Comparison of ENCODE assay signal across 17 cellular contexts in the genomic region with DNA sequence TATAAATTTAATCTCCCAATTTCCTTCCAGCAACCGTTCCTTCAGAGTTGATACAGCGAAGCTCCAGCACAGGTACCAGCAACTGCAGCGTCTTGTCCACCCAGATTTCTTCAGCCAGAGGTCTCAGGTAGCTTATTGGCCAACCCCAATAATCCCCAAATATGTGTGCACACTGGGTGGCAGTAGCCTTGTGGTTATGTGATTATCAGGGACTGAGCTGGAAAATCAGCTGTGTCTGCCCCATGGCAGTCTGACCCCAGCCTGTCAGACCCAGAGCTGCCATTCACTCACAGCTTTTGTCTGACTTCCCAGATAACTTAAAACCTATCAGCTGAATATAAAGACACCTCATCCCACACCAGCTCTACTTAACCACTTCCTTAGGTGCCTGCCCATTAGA. TPM values are rescaled to one million over a fixed set of nuclear protein-coding genes. Genes with fewer than 3 reads are reported as not detected.
DNase-seq lines count a peak whose midpoint lies in the region; TF ChIP-seq lines count a peak whose summit lies in the region.
"Had no signal": no experiment of that assay in that cellular context is flagged by ENCODE, and none has a peak within 500 bp of the region (broad histone marks: within the 10 kb centered on the region; RNA-seq: fewer than 3 reads in every experiment).

No MANE protein-coding gene starts in this region.

- H2AFZ ChIP-seq in ACC112 (ENCODE audit: low read length, unreplicated experiment), result no peak overlapping the region
- H2AFZ ChIP-seq: parathyroid adenoma had no signal

- H3K4me1 Mint-ChIP-seq in Caco-2 (ENCODE audit: low read depth, unreplicated experiment) (peaks cover 14% of the 10 kb centered on the region), immature natural killer cell (peaks cover 47 to 60% of the 10 kb centered on the region in 2 donors)

- peaks cover 20% of the 10 kb centered on the region for H3K79me2 ChIP-seq in ACC112 (ENCODE audit: control insufficient read depth, insufficient read depth, low read length, unreplicated experiment)
- H3K79me2 ChIP-seq: parathyroid adenoma had no signal

- no TSS peak for BruUV-seq in Caco-2 (replicated peaks; lab: Mats Ljungman, UMichigan)

- H3K27me3 ChIP-seq in ACC112 (ENCODE audit: insufficient read depth, low read length), result no peaks in the 10 kb centered on the region
- no peaks in the 10 kb centered on the region for H3K27me3 ChIP-seq in Caco-2 (replicated peaks; ENCODE audit: control insufficient read depth, insufficient read depth, low read length)
- H3K27me3 ChIP-seq: colonic mucosa, foreskin keratinocyte, MG63 had no signal

- POLR2A ChIA-PET in Caco-2 (lab: Charles Lee), result no interaction called here

- TF ChIP-seq CTCF in Caco-2 (IDR thresholded peaks at IDR 0.05; ENCODE audit: insufficient read depth in 1 of 2, low read depth in 1 of 2, low read length in 1 of 2, severe bottlenecking in 1 of 2, unreplicated experiment in 1 of 2), result no peak
- TF ChIP-seq CTCF in VCaP (conservative IDR thresholded peaks at IDR 0.05), result no peak

- H3K4me1 ChIP-seq in ACC112 (ENCODE audit: control insufficient read depth, insufficient read depth, low read length, unreplicated experiment) (peaks cover 2% of the 10 kb centered on the region), Caco-2 (no peaks in the 10 kb centered on the region)
- H3K4me1 ChIP-seq: colonic mucosa, foreskin keratinocyte, parathyroid adenoma had no signal

- no peak for DNase-seq in Caco-2
- DNase-seq in immature natural killer cell, result no peak
- DNase-seq in iPS-NIHi11 (ENCODE audit: low spot score), result no peak
- DNase-seq in inferior parietal cortex (ENCODE audit: extremely low spot score), result no peak
- DNase-seq in NCI-H345 treated with DMSO at 0.1 percent for 48 hours (lab: John Stamatoyannopoulos, UW; ENCODE audit: unreplicated experiment), result no peak
- DNase-seq: AML-193, colonic mucosa, foreskin keratinocyte, left ventricle myocardium superior, MG63, NCI-H1694 treated with DMSO at 0.1 percent for 48 hours, NCI-H446, SHP77 treated with DMSO at 0.1 percent for 48 hours, T-helper 9 cell had no signal

- peak overlapping the region; percentile 90 for H3K4me3 Mint-ChIP-seq in Caco-2 (ENCODE audit: unreplicated experiment)
- H3K4me3 Mint-ChIP-seq in immature natural killer cell, result peak overlapping the region; percentile 84 to 92 (median 88)

- no peaks in the 10 kb centered on the region for H3K27me3 Mint-ChIP-seq in Caco-2 (ENCODE audit: insufficient read depth, unreplicated experiment)
- peaks cover 2 to 4% (median 3%) of the 10 kb centered on the region in 3 donors for H3K27me3 Mint-ChIP-seq in immature natural killer cell (ENCODE audit: low read depth in 3 of 3)

- no peak overlapping the region for H3K27ac ChIP-seq in ACC112 (ENCODE audit: low read depth, low read length)
- H3K27ac ChIP-seq in VCaP, result peak overlapping the region; percentile 91; the same call in 1 of the 2 replicates
- H3K27ac ChIP-seq: foreskin keratinocyte had no signal

- peak overlapping the region; percentile 94; the same call in 1 of the 2 replicates for H3K4me3 ChIP-seq in ACC112 (ENCODE audit: low read depth, low read length)
- H3K4me3 ChIP-seq in Caco-2 (ENCODE audit: low read depth, low read length), result no peak overlapping the region
- H3K4me3 ChIP-seq: colonic mucosa had no signal

- CTCF ChIA-PET in Caco-2 (lab: Charles Lee), result no interaction called here

- H3K36me3 ChIP-seq in ACC112 (ENCODE audit: insufficient read depth, low read length) (no peaks in the 10 kb centered on the region), Caco-2 (ENCODE audit: control insufficient read depth, insufficient read depth, low read length) (no peaks in the 10 kb centered on the region; the same call in 1 of the 2 replicates)
- H3K36me3 ChIP-seq: colonic mucosa had no signal

- H3K36me3 Mint-ChIP-seq in Caco-2 (ENCODE audit: insufficient read depth, unreplicated experiment), result peaks cover 36% of the 10 kb centered on the region
- peaks cover 0 to 19% (median 5%) of the 10 kb centered on the region in 3 donors for H3K36me3 Mint-ChIP-seq in immature natural killer cell

- no peaks in the 10 kb centered on the region for H3K9me3 Mint-ChIP-seq in Caco-2 (ENCODE audit: unreplicated experiment)
- H3K9me3 Mint-ChIP-seq in immature natural killer cell, result no peaks in the 10 kb centered on the region

- intact Hi-C loops in Caco-2 (cut with micrococcal nuclease; ENCODE audit: unreplicated experiment), result loop anchor here (5.0 kb wide), 1 partner anchor 83 kb away; no protein-coding TSS in a partner anchor

- H3K27ac Mint-ChIP-seq in Caco-2 (ENCODE audit: unreplicated experiment), result no peak overlapping the region
- peak overlapping the region; percentile 46 to 95 (median 84) for H3K27ac Mint-ChIP-seq in immature natural killer cell

- no peaks in the 10 kb centered on the region for H3K9me3 ChIP-seq in Caco-2
- H3K9me3 ChIP-seq: colonic mucosa, MG63 had no signal

RNA-seq across cellular contexts. Expression of a gene that starts 2.0 kb away (rescaled TPM):
- 8.2 and 11.4 TPM in 2 replicates for total RNA-seq in Caco-2 (2022)
- 10 to 100 TPM; 32.5 to 36.3 (median 35.8) TPM for polyA plus RNA-seq in immature natural killer cell

RNA-seq across cellular contexts. Expression of a gene that starts 2.2 kb away (rescaled TPM):
- 34.0 and 38.0 TPM in 2 replicates for total RNA-seq in Caco-2 (2022)
- 10 to 100 TPM in 1 of 3 donors, 1 to 10 TPM in 2; 6.2 to 10.6 (median 9.6) TPM for polyA plus RNA-seq in immature natural killer cell

RNA-seq across cellular contexts. Expression of a gene that starts 28.6 kb away (rescaled TPM):
- 27.8 and 33.1 TPM in 2 replicates for total RNA-seq in Caco-2 (2022)
- polyA plus RNA-seq in immature natural killer cell, result 10 to 100 TPM; 13.7 to 21.4 (median 14.7) TPM

RNA-seq across cellular contexts. Expression of a gene that starts 56.5 kb away (rescaled TPM):
- 215 and 225 TPM in 2 replicates for total RNA-seq in Caco-2 (2022)
- 1,000 to 10,000 TPM in 1 of 3 donors, 100 to 1,000 TPM in 2; 600 to 1,153 (median 962) TPM for polyA plus RNA-seq in immature natural killer cell
